In the genomic region with DNA sequence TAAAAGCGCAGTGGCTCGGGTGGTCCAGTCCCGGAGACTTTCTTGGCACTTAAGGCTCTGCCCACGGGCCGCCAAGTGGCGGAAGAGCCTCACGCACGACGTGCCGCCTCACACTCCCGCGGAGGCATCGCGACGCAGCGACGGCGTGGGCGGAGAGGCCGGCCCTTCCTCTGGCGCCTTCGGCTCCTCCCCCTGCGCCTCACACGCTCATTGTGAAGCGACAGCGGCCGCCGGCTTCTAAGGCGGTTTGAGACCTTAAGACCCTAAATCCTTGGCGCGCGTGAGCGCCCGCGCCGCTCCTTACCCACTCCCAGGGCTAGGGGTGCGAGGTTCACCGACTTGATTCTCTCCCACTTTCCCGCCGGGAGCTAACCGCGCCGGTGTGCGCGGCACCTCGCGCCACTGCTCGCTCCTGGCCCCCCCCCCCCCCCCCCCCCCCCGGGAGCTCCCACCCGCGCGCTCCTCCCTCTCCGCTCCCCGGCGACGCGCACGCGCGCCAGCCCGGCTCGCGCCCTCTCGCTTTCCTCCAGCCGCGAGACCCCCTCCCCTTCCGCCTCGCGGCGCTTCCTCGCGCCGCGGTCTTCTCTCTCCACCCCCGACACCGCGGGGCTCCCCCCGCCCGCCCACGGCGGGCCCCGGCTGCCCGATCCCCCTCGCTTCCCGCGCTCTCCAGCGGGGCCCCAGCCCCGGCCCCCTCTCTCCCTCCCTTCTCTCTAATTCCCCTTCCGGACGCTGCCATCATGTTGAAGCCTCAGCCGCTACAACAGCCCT, we compare ENCODE assay signal across 2 cellular contexts.
TF ChIP-seq lines count a peak whose summit lies in the region.

A gene with protein sequence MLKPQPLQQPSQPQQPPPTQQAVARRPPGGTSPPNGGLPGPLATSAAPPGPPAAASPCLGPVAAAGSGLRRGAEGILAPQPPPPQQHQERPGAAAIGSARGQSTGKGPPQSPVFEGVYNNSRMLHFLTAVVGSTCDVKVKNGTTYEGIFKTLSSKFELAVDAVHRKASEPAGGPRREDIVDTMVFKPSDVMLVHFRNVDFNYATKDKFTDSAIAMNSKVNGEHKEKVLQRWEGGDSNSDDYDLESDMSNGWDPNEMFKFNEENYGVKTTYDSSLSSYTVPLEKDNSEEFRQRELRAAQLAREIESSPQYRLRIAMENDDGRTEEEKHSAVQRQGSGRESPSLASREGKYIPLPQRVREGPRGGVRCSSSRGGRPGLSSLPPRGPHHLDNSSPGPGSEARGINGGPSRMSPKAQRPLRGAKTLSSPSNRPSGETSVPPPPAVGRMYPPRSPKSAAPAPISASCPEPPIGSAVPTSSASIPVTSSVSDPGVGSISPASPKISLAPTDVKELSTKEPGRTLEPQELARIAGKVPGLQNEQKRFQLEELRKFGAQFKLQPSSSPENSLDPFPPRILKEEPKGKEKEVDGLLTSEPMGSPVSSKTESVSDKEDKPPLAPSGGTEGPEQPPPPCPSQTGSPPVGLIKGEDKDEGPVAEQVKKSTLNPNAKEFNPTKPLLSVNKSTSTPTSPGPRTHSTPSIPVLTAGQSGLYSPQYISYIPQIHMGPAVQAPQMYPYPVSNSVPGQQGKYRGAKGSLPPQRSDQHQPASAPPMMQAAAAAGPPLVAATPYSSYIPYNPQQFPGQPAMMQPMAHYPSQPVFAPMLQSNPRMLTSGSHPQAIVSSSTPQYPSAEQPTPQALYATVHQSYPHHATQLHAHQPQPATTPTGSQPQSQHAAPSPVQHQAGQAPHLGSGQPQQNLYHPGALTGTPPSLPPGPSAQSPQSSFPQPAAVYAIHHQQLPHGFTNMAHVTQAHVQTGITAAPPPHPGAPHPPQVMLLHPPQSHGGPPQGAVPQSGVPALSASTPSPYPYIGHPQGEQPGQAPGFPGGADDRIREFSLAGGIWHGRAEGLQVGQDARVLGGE (plus strand): TSS at position 480 of the 771 bp plus-strand sequence. CDS start 261 bp downstream, at position 741.

TF ChIP-seq in HEK293, 187 proteins besides CTCF, POLR2A, EP300 and RAD21 (continued from another document and continues in another):
- TF ChIP-seq ZNF580 (tag by site-specific recombination; IDR thresholded peaks at IDR 0.05) (peak; percentile 69), OVOL3 (tag by site-specific recombination; IDR thresholded peaks at IDR 0.05) (peak; percentile 78; the same call in 1 of the 2 replicates), ZNF473 (tag by site-specific recombination; IDR thresholded peaks at IDR 0.05) (no peak), ZNF211 (tag by site-specific recombination; IDR thresholded peaks at IDR 0.05; ENCODE audit: low read depth) (no peak), ZNF558 (tag by site-specific recombination; IDR thresholded peaks at IDR 0.05) (no peak), ZNF677 (tag by site-specific recombination; IDR thresholded peaks at IDR 0.05) (no peak), ZNF221 (tag by site-specific recombination; IDR thresholded peaks at IDR 0.05; ENCODE audit: borderline replicate concordance) (no peak; the same call in 1 of the 2 replicates), ZNF174 (tag by site-specific recombination; IDR thresholded peaks at IDR 0.05) (no peak), ZNF184 (tag by site-specific recombination; IDR thresholded peaks at IDR 0.05) (peak; percentile 80; the same call in 1 of the 2 replicates), ZNF530 (tag by site-specific recombination; IDR thresholded peaks at IDR 0.05; ENCODE audit: low read depth) (no peak), ZNF596 (tag by site-specific recombination; IDR thresholded peaks at IDR 0.05) (0 out of 2 replicates have a peak, but pooled peaks have one; percentile 2), ZNF157 (tag by site-specific recombination; IDR thresholded peaks at IDR 0.05) (0 out of 2 replicates have a peak, but pooled peaks have one; percentile 14), ZNF654 (tag by site-specific recombination; IDR thresholded peaks at IDR 0.05; ENCODE audit: low read depth) (no peak), ZNF10 (tag by site-specific recombination; IDR thresholded peaks at IDR 0.05) (peak; percentile 39; the same call in 1 of the 2 replicates), SP2 (tag by site-specific recombination; IDR thresholded peaks at IDR 0.05) (peak; percentile 86)
- TF ChIP-seq, protein P1, sequence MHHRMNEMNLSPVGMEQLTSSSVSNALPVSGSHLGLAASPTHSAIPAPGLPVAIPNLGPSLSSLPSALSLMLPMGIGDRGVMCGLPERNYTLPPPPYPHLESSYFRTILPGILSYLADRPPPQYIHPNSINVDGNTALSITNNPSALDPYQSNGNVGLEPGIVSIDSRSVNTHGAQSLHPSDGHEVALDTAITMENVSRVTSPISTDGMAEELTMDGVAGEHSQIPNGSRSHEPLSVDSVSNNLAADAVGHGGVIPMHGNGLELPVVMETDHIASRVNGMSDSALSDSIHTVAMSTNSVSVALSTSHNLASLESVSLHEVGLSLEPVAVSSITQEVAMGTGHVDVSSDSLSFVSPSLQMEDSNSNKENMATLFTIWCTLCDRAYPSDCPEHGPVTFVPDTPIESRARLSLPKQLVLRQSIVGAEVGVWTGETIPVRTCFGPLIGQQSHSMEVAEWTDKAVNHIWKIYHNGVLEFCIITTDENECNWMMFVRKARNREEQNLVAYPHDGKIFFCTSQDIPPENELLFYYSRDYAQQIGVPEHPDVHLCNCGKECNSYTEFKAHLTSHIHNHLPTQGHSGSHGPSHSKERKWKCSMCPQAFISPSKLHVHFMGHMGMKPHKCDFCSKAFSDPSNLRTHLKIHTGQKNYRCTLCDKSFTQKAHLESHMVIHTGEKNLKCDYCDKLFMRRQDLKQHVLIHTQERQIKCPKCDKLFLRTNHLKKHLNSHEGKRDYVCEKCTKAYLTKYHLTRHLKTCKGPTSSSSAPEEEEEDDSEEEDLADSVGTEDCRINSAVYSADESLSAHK (tag by site-specific recombination; IDR thresholded peaks at IDR 0.05) = peak; percentile 57
- TF ChIP-seq, protein P2, sequence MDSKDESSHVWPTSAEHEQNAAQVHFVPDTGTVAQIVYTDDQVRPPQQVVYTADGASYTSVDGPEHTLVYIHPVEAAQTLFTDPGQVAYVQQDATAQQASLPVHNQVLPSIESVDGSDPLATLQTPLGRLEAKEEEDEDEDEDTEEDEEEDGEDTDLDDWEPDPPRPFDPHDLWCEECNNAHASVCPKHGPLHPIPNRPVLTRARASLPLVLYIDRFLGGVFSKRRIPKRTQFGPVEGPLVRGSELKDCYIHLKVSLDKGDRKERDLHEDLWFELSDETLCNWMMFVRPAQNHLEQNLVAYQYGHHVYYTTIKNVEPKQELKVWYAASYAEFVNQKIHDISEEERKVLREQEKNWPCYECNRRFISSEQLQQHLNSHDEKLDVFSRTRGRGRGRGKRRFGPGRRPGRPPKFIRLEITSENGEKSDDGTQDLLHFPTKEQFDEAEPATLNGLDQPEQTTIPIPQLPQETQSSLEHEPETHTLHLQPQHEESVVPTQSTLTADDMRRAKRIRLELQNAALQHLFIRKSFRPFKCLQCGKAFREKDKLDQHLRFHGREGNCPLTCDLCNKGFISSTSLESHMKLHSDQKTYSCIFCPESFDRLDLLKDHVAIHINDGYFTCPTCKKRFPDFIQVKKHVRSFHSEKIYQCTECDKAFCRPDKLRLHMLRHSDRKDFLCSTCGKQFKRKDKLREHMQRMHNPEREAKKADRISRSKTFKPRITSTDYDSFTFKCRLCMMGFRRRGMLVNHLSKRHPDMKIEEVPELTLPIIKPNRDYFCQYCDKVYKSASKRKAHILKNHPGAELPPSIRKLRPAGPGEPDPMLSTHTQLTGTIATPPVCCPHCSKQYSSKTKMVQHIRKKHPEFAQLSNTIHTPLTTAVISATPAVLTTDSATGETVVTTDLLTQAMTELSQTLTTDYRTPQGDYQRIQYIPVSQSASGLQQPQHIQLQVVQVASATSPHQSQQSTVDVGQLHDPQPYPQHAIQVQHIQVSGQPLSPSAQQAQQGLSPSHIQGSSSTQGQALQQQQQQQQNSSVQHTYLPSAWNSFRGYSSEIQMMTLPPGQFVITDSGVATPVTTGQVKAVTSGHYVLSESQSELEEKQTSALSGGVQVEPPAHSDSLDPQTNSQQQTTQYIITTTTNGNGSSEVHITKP (tag by site-specific recombination; IDR thresholded peaks at IDR 0.05) = peak; percentile 46; the same call in 1 of the 2 replicates

TF ChIP-seq in SK-N-SH, 30 proteins besides CTCF, POLR2A, EP300 and RAD21 (continued from another document):
- TF ChIP-seq, protein P3, sequence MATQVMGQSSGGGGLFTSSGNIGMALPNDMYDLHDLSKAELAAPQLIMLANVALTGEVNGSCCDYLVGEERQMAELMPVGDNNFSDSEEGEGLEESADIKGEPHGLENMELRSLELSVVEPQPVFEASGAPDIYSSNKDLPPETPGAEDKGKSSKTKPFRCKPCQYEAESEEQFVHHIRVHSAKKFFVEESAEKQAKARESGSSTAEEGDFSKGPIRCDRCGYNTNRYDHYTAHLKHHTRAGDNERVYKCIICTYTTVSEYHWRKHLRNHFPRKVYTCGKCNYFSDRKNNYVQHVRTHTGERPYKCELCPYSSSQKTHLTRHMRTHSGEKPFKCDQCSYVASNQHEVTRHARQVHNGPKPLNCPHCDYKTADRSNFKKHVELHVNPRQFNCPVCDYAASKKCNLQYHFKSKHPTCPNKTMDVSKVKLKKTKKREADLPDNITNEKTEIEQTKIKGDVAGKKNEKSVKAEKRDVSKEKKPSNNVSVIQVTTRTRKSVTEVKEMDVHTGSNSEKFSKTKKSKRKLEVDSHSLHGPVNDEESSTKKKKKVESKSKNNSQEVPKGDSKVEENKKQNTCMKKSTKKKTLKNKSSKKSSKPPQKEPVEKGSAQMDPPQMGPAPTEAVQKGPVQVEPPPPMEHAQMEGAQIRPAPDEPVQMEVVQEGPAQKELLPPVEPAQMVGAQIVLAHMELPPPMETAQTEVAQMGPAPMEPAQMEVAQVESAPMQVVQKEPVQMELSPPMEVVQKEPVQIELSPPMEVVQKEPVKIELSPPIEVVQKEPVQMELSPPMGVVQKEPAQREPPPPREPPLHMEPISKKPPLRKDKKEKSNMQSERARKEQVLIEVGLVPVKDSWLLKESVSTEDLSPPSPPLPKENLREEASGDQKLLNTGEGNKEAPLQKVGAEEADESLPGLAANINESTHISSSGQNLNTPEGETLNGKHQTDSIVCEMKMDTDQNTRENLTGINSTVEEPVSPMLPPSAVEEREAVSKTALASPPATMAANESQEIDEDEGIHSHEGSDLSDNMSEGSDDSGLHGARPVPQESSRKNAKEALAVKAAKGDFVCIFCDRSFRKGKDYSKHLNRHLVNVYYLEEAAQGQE (IDR thresholded peaks at IDR 0.05; ENCODE audit: low read depth, low read length) = no peak; the same call in 1 of the 2 replicates
- TF ChIP-seq JUND (IDR thresholded peaks at IDR 0.05) (0 out of 2 replicates have a peak, but pooled peaks have one; percentile 2), YY1 (IDR thresholded peaks at IDR 0.05; ENCODE audit: low read depth) (0 out of 2 replicates have a peak, but pooled peaks have one; percentile 35), ZBTB33 (IDR thresholded peaks at IDR 0.05; ENCODE audit: borderline replicate concordance, low read depth) (peak; percentile 82; the same call in 1 of the 2 replicates), NRF1 (IDR thresholded peaks at IDR 0.05; ENCODE audit: low read depth, low read length) (peak; percentile 67), GATA2 (CRISPR knock-in tag; IDR thresholded peaks at IDR 0.05) (peak; percentile 37; the same call in 1 of the 2 replicates), FOSL2 (IDR thresholded peaks at IDR 0.05; ENCODE audit: borderline replicate concordance, low read depth) (no peak), IRF3 (IDR thresholded peaks at IDR 0.05; ENCODE audit: low read depth, low read length) (no peak), FOXM1 (IDR thresholded peaks at IDR 0.05; ENCODE audit: low read depth) (no peak), MXI1 (IDR thresholded peaks at IDR 0.05; ENCODE audit: low read depth, low read length) (peak; percentile 93), NFIC (IDR thresholded peaks at IDR 0.05; ENCODE audit: borderline replicate concordance) (peak; percentile 48; the same call in 1 of the 2 replicates), TCF12 (IDR thresholded peaks at IDR 0.05) (0 out of 2 replicates have a peak, but pooled peaks have one; percentile 30)
- TF ChIP-seq, protein P4, sequence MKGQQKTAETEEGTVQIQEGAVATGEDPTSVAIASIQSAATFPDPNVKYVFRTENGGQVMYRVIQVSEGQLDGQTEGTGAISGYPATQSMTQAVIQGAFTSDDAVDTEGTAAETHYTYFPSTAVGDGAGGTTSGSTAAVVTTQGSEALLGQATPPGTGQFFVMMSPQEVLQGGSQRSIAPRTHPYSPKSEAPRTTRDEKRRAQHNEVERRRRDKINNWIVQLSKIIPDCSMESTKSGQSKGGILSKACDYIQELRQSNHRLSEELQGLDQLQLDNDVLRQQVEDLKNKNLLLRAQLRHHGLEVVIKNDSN (IDR thresholded peaks at IDR 0.05; ENCODE audit: borderline replicate concordance, low read depth) = no peak
- TF ChIP-seq, protein P5, sequence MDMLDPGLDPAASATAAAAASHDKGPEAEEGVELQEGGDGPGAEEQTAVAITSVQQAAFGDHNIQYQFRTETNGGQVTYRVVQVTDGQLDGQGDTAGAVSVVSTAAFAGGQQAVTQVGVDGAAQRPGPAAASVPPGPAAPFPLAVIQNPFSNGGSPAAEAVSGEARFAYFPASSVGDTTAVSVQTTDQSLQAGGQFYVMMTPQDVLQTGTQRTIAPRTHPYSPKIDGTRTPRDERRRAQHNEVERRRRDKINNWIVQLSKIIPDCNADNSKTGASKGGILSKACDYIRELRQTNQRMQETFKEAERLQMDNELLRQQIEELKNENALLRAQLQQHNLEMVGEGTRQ (IDR thresholded peaks at IDR 0.05; ENCODE audit: borderline replicate concordance, low read depth, low read length) = no peak
- TF ChIP-seq, protein P6, sequence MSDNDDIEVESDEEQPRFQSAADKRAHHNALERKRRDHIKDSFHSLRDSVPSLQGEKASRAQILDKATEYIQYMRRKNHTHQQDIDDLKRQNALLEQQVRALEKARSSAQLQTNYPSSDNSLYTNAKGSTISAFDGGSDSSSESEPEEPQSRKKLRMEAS (IDR thresholded peaks at IDR 0.05; ENCODE audit: low read depth) = peak; percentile 90
